23 cellular contexts compared by ENCODE assay signal in genomic region chr1:48676376-48676775, GRCh38.
DNase-seq lines count a peak whose midpoint lies in the region; ATAC-seq, FAIRE-seq and TF ChIP-seq lines count a peak whose summit lies in the region.
"Had no signal": no experiment of that assay in that cellular context is flagged by ENCODE, and none has a peak within 500 bp of the region (broad histone marks: within the 10 kb centered on the region; RNA-seq: fewer than 3 reads in every experiment).

No MANE protein-coding gene starts in this region.

- H3K9ac ChIP-seq in OCI-LY3 (ENCODE audit: low read length) (peak overlapping the region; percentile 80), keratinocyte (ENCODE audit: control insufficient read depth, extremely low read depth, insufficient read depth, low read length) (no peak overlapping the region)

- H4K20me1 ChIP-seq in OCI-LY3 (ENCODE audit: insufficient read depth, low read length) (no peaks in the 10 kb centered on the region), keratinocyte (ENCODE audit: control insufficient read depth, extremely low read depth, insufficient read depth, low read length) (no peaks in the 10 kb centered on the region)

- H3K9me3 ChIP-seq in OCI-LY3 (ENCODE audit: insufficient read depth, low read length) (no peaks in the 10 kb centered on the region), keratinocyte (ENCODE audit: control insufficient read depth, low read depth, low read length) (no peaks in the 10 kb centered on the region)
- H3K9me3 ChIP-seq: BE2C had no signal

- peak overlapping the region; percentile 96 for H3K27ac ChIP-seq in OCI-LY3 (ENCODE audit: low read length)
- H3K27ac ChIP-seq in keratinocyte (ENCODE audit: control insufficient read depth, insufficient read depth, low read length), result no peak overlapping the region
- H3K27ac ChIP-seq: RWPE1 had no signal

- no peak for TF ChIP-seq CTCF in OCI-LY3 (IDR thresholded peaks at IDR 0.05; ENCODE audit: low read depth, low read length)
- no peak for TF ChIP-seq CTCF in keratinocyte (optimal IDR thresholded peaks at IDR 0.05 in 1 of 3, IDR thresholded peaks at IDR 0.05 in 1 of 3, conservative IDR thresholded peaks at IDR 0.05 in 1 of 3; ENCODE audit: extremely low read depth in 1 of 3, insufficient read depth in 2 of 3, low read length in 3 of 3)
- TF ChIP-seq CTCF in GM13976 (IDR thresholded peaks at IDR 0.05; ENCODE audit: borderline replicate concordance, control extremely low read depth, extremely low read depth, insufficient read depth, missing control alignments), result no peak

- peak; percentile 56 for FAIRE-seq in keratinocyte (lab: Jason Lieb, UNC)
- FAIRE-seq: G401.6, GM12878, H1 had no signal

- dilution Hi-C loops in keratinocyte (cut with MboI; ENCODE audit: extremely low pct_ligation_motif_present, low sequenced_read_pairs), result no loop called here

- H3K9me1 ChIP-seq in keratinocyte (ENCODE audit: control insufficient read depth, extremely low read depth, insufficient read depth, low read length), result no peaks in the 10 kb centered on the region

- H3K4me1 ChIP-seq in OCI-LY3 (ENCODE audit: low read length), result peaks cover 73% of the 10 kb centered on the region
- peaks cover 9% of the 10 kb centered on the region for H3K4me1 ChIP-seq in keratinocyte (ENCODE audit: control insufficient read depth, extremely low read depth, insufficient read depth, low read length)

- DNase-seq in NCI-H2029 (lab: John Stamatoyannopoulos, UW) (peak; percentile 33), NCI-H2029 treated with DMSO at 0.1 percent for 48 hours (lab: John Stamatoyannopoulos, UW) (no peak), keratinocyte (ENCODE audit: low read depth, low spot score) (no peak), GM13976 (ENCODE audit: low spot score) (no peak), GM03348 (ENCODE audit: low spot score) (no peak), dermis blood vessel endothelial cell (no peak)
- DNase-seq: 8988T, ACHN, BE2C, HCEC 1CT, KBM-7, NCI-H1105 treated with DMSO at 0.1 percent for 48 hours, NCI-H1694, NCI-H2081 treated with DMSO at 0.1 percent for 48 hours, NCI-H446, SHP77, T-cell had no signal

- peak; percentile 2 for ATAC-seq in GM19324 (IDR thresholded peaks at IDR 0.05; ENCODE audit: low FRiP score, unreplicated experiment)
- ATAC-seq: GM12878, T-cell had no signal

- in situ Hi-C loops in GM13976 (cut with MboI; ENCODE audit: low sequenced_read_pairs, unreplicated experiment), result no loop called here

- H3K36me3 ChIP-seq in OCI-LY3 (replicated peaks; ENCODE audit: low read depth, low read length) (no peaks in the 10 kb centered on the region), keratinocyte (ENCODE audit: control insufficient read depth in 2 of 2, extremely low read depth in 1 of 2, insufficient read depth in 2 of 2, low read length in 2 of 2) (no peaks in the 10 kb centered on the region)
- H3K36me3 ChIP-seq: BE2C had no signal

- H2AFZ ChIP-seq in OCI-LY3 (ENCODE audit: low read depth, low read length) (no peak overlapping the region), keratinocyte (ENCODE audit: control insufficient read depth, low read length) (no peak overlapping the region)

- H3K79me2 ChIP-seq in OCI-LY3 (ENCODE audit: low read length) (no peaks in the 10 kb centered on the region), keratinocyte (ENCODE audit: control insufficient read depth, insufficient read depth, low read length) (no peaks in the 10 kb centered on the region)

- no peaks in the 10 kb centered on the region for H3K27me3 ChIP-seq in OCI-LY3 (ENCODE audit: low read depth, low read length)
- peaks cover 2% of the 10 kb centered on the region for H3K27me3 ChIP-seq in keratinocyte (ENCODE audit: control insufficient read depth, extremely low read depth, insufficient read depth, low read length)
- H3K27me3 ChIP-seq: BE2C had no signal

- H3K4me3 ChIP-seq in OCI-LY3 (ENCODE audit: low read length), result peak overlapping the region; percentile 65
- H3K4me3 ChIP-seq in keratinocyte (ENCODE audit: control insufficient read depth in 2 of 3, extremely low read depth in 1 of 3, insufficient read depth in 2 of 3, low read depth in 1 of 3, low read length in 3 of 3), result no peak overlapping the region
- H3K4me3 ChIP-seq: GM12878 had no signal

- H3K4me2 ChIP-seq in OCI-LY3 (ENCODE audit: low read length), result peak overlapping the region; percentile 91
- no peak overlapping the region for H3K4me2 ChIP-seq in keratinocyte (ENCODE audit: control insufficient read depth, extremely low read depth, insufficient read depth, low read depth, low read length)
